Comparison of ENCODE assay signal across 17 cellular contexts in the genomic region with DNA sequence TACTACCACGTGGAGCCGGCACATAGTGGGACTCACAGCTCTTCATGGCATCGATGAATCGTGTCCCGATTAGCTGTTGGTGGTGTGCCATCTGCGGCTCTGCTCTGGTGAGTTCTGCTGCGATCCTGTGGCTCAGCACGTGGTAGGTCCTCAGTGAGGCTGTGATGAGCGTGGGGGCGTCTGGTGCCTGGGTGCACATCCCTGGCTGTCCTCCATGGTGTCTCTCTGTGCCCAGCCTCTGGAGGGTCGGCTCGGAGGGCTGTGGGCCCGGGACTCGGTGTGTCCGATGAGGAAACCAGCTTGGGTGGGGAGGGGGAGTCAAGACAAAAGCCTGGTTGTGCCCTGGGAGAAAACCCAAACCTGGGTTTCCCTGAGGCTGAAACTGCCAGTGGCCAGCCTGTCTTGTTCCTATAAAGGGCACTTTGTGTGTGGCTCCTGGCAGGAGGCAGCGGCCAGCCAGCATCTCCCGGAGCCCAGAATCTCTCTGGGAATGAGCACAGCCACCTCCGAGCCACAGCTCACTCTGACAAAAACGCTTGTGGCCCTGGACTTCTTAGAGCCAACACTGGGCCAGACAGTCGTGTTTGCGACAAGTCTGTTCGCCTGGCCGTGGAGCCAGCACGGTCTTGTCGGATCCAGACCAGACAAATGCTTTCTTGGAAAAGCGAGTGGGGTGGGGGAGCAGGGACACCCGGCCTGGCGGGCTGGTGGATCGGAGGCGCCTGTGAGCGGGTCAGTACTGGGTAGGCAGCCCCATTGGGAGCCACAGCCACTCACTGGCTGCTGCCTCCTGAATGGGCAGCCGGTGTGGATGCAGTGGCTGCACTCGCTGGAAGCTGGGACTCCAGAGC. TPM values are rescaled to one million over a fixed set of nuclear protein-coding genes. Genes with fewer than 3 reads are reported as not detected.
DNase-seq lines count a peak whose midpoint lies in the region; ATAC-seq and TF ChIP-seq lines count a peak whose summit lies in the region.
"Had no signal": no experiment of that assay in that cellular context is flagged by ENCODE, and none has a peak within 500 bp of the region (broad histone marks: within the 10 kb centered on the region; RNA-seq: fewer than 3 reads in every experiment).

No MANE protein-coding gene starts in this region.

- TF ChIP-seq CTCF in smooth muscle cell (IDR thresholded peaks at IDR 0.05; ENCODE audit: borderline replicate concordance, insufficient read depth, poor library complexity, severe bottlenecking) = no peak

- H3K9ac ChIP-seq in mesenchymal stem cell (ENCODE audit: low read length) (peak overlapping the region; percentile 45), smooth muscle cell (ENCODE audit: low read depth) (no peak overlapping the region)

- no peak overlapping the region for H3K18ac ChIP-seq in mesenchymal stem cell (ENCODE audit: low read depth in 1 of 2, low read length in 2 of 2)

- peaks cover 24% of the 10 kb centered on the region for H3K79me1 ChIP-seq in mesenchymal stem cell (replicated peaks; ENCODE audit: low read length, poor library complexity, severe bottlenecking)

- peaks cover 52 to 54% of the 10 kb centered on the region in 2 experiments for H3K36me3 ChIP-seq in mesenchymal stem cell (ENCODE audit: control insufficient read depth in 1 of 2, insufficient read depth in 2 of 2, low read depth in 1 of 2, low read length in 2 of 2)
- H3K36me3 ChIP-seq in smooth muscle cell (ENCODE audit: low read depth) = no peaks in the 10 kb centered on the region
- H3K36me3 ChIP-seq: adrenal gland, pancreas had no signal

- H3K9me3 ChIP-seq in mesenchymal stem cell (ENCODE audit: control insufficient read depth, low read length) (no peaks in the 10 kb centered on the region), smooth muscle cell (replicated peaks; ENCODE audit: low read depth) (no peaks in the 10 kb centered on the region)
- H3K9me3 ChIP-seq: A549, adrenal gland, pancreas had no signal

- ATAC-seq in GM21515 (IDR thresholded peaks at IDR 0.05; ENCODE audit: unreplicated experiment) (no peak), HG02759 (IDR thresholded peaks at IDR 0.05; ENCODE audit: unreplicated experiment) (no peak)
- ATAC-seq: A549, pancreas had no signal

- 93% methylated on average over 33 of the region's 33 CpGs for WGBS in mesenchymal stem cell
- WGBS in smooth muscle cell (ENCODE audit: low lambda C conversion rate) = 71% methylated on average over 33 of the region's 33 CpGs

- no peak overlapping the region for H3K14ac ChIP-seq in mesenchymal stem cell (ENCODE audit: low read length in 2 of 2)

- H4K8ac ChIP-seq in mesenchymal stem cell (ENCODE audit: low read length) = peak overlapping the region; percentile 28

- no peak overlapping the region for H2BK12ac ChIP-seq in mesenchymal stem cell (ENCODE audit: low read length in 2 of 2)

- peak; percentile 96 for DNase-seq in COLO829 (ENCODE audit: low spot score)
- peak; percentile 15 for DNase-seq in cerebellum (ENCODE audit: low spot score)
- DNase-seq in mesenchymal stem cell = no peak
- no peak for DNase-seq in smooth muscle cell (lab: John Stamatoyannopoulos, UW; ENCODE audit: unreplicated experiment)
- no peak for DNase-seq in NCI-H1092 (lab: John Stamatoyannopoulos, UW)
- DNase-seq in central memory CD4-positive, alpha-beta T cell = no peak
- DNase-seq: activated CD4-positive, alpha-beta T cell treated with anti-CD3 and anti-CD28 coated beads, Interleukin-2, amount 50 U/mL, for 1 hour; activated T-cell treated with anti-CD3 and anti-CD28 coated beads, Interleukin-2, amount 50 U/mL, for 48 hours; adrenal gland; CD8-positive, alpha-beta memory T cell; NCI-H2081; NCI-H748 treated with DMSO at 0.1 percent for 48 hours had no signal

- peaks cover 88% of the 10 kb centered on the region for H3K79me2 ChIP-seq in smooth muscle cell (ENCODE audit: low read depth)

- H3K23ac ChIP-seq in mesenchymal stem cell (ENCODE audit: low read length in 2 of 2) = no peak overlapping the region

- no peak overlapping the region for H3K27ac ChIP-seq in mesenchymal stem cell (ENCODE audit: low read length, poor library complexity, severe bottlenecking)
- peak overlapping the region; percentile 92 for H3K27ac ChIP-seq in smooth muscle cell (ENCODE audit: low read depth)
- H3K27ac ChIP-seq: adrenal gland, pancreas had no signal

- H3K4me3 ChIP-seq in mesenchymal stem cell (ENCODE audit: insufficient read depth in 1 of 2, low read depth in 1 of 2, low read length in 2 of 2) = no peak overlapping the region
- no peak overlapping the region for H3K4me3 ChIP-seq in smooth muscle cell
- H3K4me3 ChIP-seq: A549, adrenal gland, lung, pancreas had no signal

- no peak overlapping the region for H2BK5ac ChIP-seq in mesenchymal stem cell (ENCODE audit: low read depth, low read length, poor library complexity, severe bottlenecking)

- peaks cover 70% of the 10 kb centered on the region for H3K4me1 ChIP-seq in mesenchymal stem cell (ENCODE audit: control insufficient read depth, insufficient read depth, low read depth, low read length)
- peaks cover 34% of the 10 kb centered on the region for H3K4me1 ChIP-seq in smooth muscle cell (ENCODE audit: low read depth)

- no peak overlapping the region for H2BK15ac ChIP-seq in mesenchymal stem cell (ENCODE audit: low read depth, poor library complexity, severe bottlenecking)

- H2BK120ac ChIP-seq in mesenchymal stem cell (ENCODE audit: low read depth, low read length) = no peak overlapping the region

- peaks cover 28% of the 10 kb centered on the region for H3F3A ChIP-seq in smooth muscle cell (ENCODE audit: low read depth)

- H3K27me3 ChIP-seq in mesenchymal stem cell (ENCODE audit: control insufficient read depth in 1 of 2, insufficient read depth in 1 of 2, low read length in 2 of 2) (no peaks in the 10 kb centered on the region), smooth muscle cell (ENCODE audit: low read depth) (no peaks in the 10 kb centered on the region)
- H3K27me3 ChIP-seq: adrenal gland, pancreas had no signal

- H2AK5ac ChIP-seq in mesenchymal stem cell (ENCODE audit: low read length, severe bottlenecking) = no peak overlapping the region

- no peak overlapping the region for H3K4ac ChIP-seq in mesenchymal stem cell (ENCODE audit: low read depth in 1 of 2, low read length in 2 of 2)

- H4K20me1 ChIP-seq in smooth muscle cell (ENCODE audit: low read depth) = peaks cover 98% of the 10 kb centered on the region

- H3K4me2 ChIP-seq in mesenchymal stem cell (ENCODE audit: low read length, poor library complexity, severe bottlenecking) (no peak overlapping the region), smooth muscle cell (no peak overlapping the region)
- H3K4me2 ChIP-seq: A549 had no signal

- H4K91ac ChIP-seq in mesenchymal stem cell (ENCODE audit: low read length) = no peak overlapping the region

- H2AFZ ChIP-seq in mesenchymal stem cell (ENCODE audit: low read depth, low read length) = no peak overlapping the region
- H2AFZ ChIP-seq in smooth muscle cell (ENCODE audit: low read depth) = no peak overlapping the region

RNA-seq across cellular contexts. Expression of gene SPSB1, which starts 31.8 kb away (rescaled TPM):
- total RNA-seq in cerebellum (1.6 TPM), smooth muscle cell (27.6 and 38.0 TPM in 2 replicates)
- polyA plus RNA-seq in mesenchymal stem cell (2013, experiment 1 of 2) = 34.8 TPM
- 35.0 TPM for polyA plus RNA-seq in mesenchymal stem cell (2013, experiment 2 of 2)
- polyA plus RNA-seq in smooth muscle cell = 37.0 and 44.5 TPM in 2 replicates

Comparison
In these comparisons a context has a peak if more than half of its experiments do, and no peak if none do; other contexts are left out.
1. DNase-seq: peak in COLO829 (single experiment) and cerebellum (single experiment); none in mesenchymal stem cell (single experiment), smooth muscle cell (single experiment), NCI-H1092 (single experiment) and central memory CD4-positive, alpha-beta T cell (single experiment).
2. RNA of gene SPSB1, which starts 31.8 kb away (total RNA-seq): 27.6 to 38.0 TPM in smooth muscle cell; 1.6 TPM in cerebellum (single experiment); every median in the first group is over 10 times any median in the second.